In genomic region chr19:58001895-58002369, GRCh38 we compare ENCODE assay signal across 8 cellular contexts. TPM values are rescaled to one million over a fixed set of nuclear protein-coding genes. Genes with fewer than 3 reads are reported as not detected.
DNase-seq lines count a peak whose midpoint lies in the region; ATAC-seq and TF ChIP-seq lines count a peak whose summit lies in the region.

No MANE protein-coding gene starts in this region.

- H3K4me1 Mint-ChIP-seq in stimulated activated effector memory CD8-positive, alpha-beta T cell treated with anti-CD3 and anti-CD28 coated beads, Interleukin-12 subunit alpha, Interleukin-12 subunit beta, amount 100 ng/mL, for 72 hours = peaks cover 36% of the 10 kb centered on the region

- TF ChIP-seq CTCF in GM12864 (IDR thresholded peaks at IDR 0.05; ENCODE audit: low read depth, low read length, missing control alignments) (no peak), omental fat pad (IDR thresholded peaks at IDR 0.05) (no peak)

- peak overlapping the region; percentile 95 for H3K9ac ChIP-seq in adipocyte (ENCODE audit: low read length)
- peak overlapping the region; percentile 84 for H3K9ac ChIP-seq in iPS-18a (ENCODE audit: low read length)

- peak overlapping the region; percentile 81 for H3K4me3 Mint-ChIP-seq in stimulated activated effector memory CD8-positive, alpha-beta T cell treated with anti-CD3 and anti-CD28 coated beads, Interleukin-12 subunit alpha, Interleukin-12 subunit beta, amount 100 ng/mL, for 72 hours

- H3K36me3 Mint-ChIP-seq in stimulated activated effector memory CD8-positive, alpha-beta T cell treated with anti-CD3 and anti-CD28 coated beads, Interleukin-12 subunit alpha, Interleukin-12 subunit beta, amount 100 ng/mL, for 72 hours = peaks cover 17% of the 10 kb centered on the region

- POLR2A ChIA-PET in HEK293T (lab: Yijun Ruan, JAX) = interaction anchor here (0.9 to 1.3 kb wide), 5 partner anchors 8 to 369 kb away, joined by 3 to 4 read pairs (median 3); partner anchors contain the start of genes ZNF211 and ZNF274

- H3K4me1 ChIP-seq in adipocyte (ENCODE audit: control insufficient read depth, insufficient read depth, low read length) = peaks cover 13% of the 10 kb centered on the region
- peaks cover 8% of the 10 kb centered on the region for H3K4me1 ChIP-seq in iPS-18a (ENCODE audit: control insufficient read depth, low read depth, low read length)

- H3K27ac Mint-ChIP-seq in stimulated activated effector memory CD8-positive, alpha-beta T cell treated with anti-CD3 and anti-CD28 coated beads, Interleukin-12 subunit alpha, Interleukin-12 subunit beta, amount 100 ng/mL, for 72 hours = peak overlapping the region; percentile 91

- DNase-seq in GM12864 (ENCODE audit: low read depth) (no peak), adipocyte (ENCODE audit: low read depth) (peak; percentile 34), HEK293T (ENCODE audit: extremely low spot score) (no peak), omental fat pad (ENCODE audit: low spot score) (no peak), occipital lobe (lab: John Stamatoyannopoulos, UW) (no peak)
- DNase-seq in stimulated activated effector memory CD8-positive, alpha-beta T cell treated with anti-CD3 and anti-CD28 coated beads, Interleukin-12 subunit alpha, Interleukin-12 subunit beta, amount 100 ng/mL, for 72 hours (ENCODE audit: low spot score in 2 of 2) = no peak

- H3K9me3 Mint-ChIP-seq in stimulated activated effector memory CD8-positive, alpha-beta T cell treated with anti-CD3 and anti-CD28 coated beads, Interleukin-12 subunit alpha, Interleukin-12 subunit beta, amount 100 ng/mL, for 72 hours = peaks cover 18% of the 10 kb centered on the region

- H3K4me3 ChIP-seq in GM12864 (ENCODE audit: low read depth, low read length) = peak overlapping the region; percentile 69
- peak overlapping the region; percentile 98 for H3K4me3 ChIP-seq in adipocyte (ENCODE audit: low read length)
- peak overlapping the region; percentile 81 for H3K4me3 ChIP-seq in iPS-18a (ENCODE audit: low read length)

- CTCF ChIA-PET in HEK293T (lab: Yijun Ruan, JAX) = no interaction called here

- H3K27ac ChIP-seq in iPS-18a (ENCODE audit: low read length) = peak overlapping the region; percentile 77

- ATAC-seq in HG03175 (IDR thresholded peaks at IDR 0.05; ENCODE audit: unreplicated experiment) (peak; percentile 5), omental fat pad (ENCODE audit: low FRiP score) (no peak)
- ATAC-seq in stimulated activated effector memory CD8-positive, alpha-beta T cell treated with anti-CD3 and anti-CD28 coated beads, Interleukin-12 subunit alpha, Interleukin-12 subunit beta, amount 100 ng/mL, for 72 hours = peak; percentile 4

- peaks cover 72% of the 10 kb centered on the region for H3K36me3 ChIP-seq in adipocyte (ENCODE audit: control insufficient read depth, insufficient read depth, low read length, severe bottlenecking)
- peaks cover 55% of the 10 kb centered on the region for H3K36me3 ChIP-seq in iPS-18a (ENCODE audit: control insufficient read depth, low read depth, low read length)

- H3K27me3 ChIP-seq in adipocyte (replicated peaks; ENCODE audit: control insufficient read depth, insufficient read depth, low read length) (no peaks in the 10 kb centered on the region), iPS-18a (ENCODE audit: control insufficient read depth, insufficient read depth, low read length) (no peaks in the 10 kb centered on the region)

- peaks cover 83% of the 10 kb centered on the region for H3K9me3 ChIP-seq in adipocyte (ENCODE audit: control insufficient read depth, low read length)
- peaks cover 2% of the 10 kb centered on the region for H3K9me3 ChIP-seq in iPS-18a (ENCODE audit: control insufficient read depth, low read depth, low read length)

TF ChIP-seq in HEK293T, 16 proteins besides CTCF, POLR2A, EP300 and RAD21:
- no peak for TF ChIP-seq FOXA1 (IDR thresholded peaks at IDR 0.05)
- no peak for TF ChIP-seq TARDBP (IDR thresholded peaks at IDR 0.05)
- no peak for TF ChIP-seq PKNOX1 (IDR thresholded peaks at IDR 0.05)
- no peak for TF ChIP-seq HDGF (IDR thresholded peaks at IDR 0.05; ENCODE audit: borderline replicate concordance)
TF ChIP-seq in HEK293T: peak in this region for 0.

RNA-seq across cellular contexts. Expression of gene ZNF606, which starts 0.7 kb away (rescaled TPM):
- 10 to 100 TPM in 1 of 4 donors, 1 to 10 TPM in 3; 7.9 to 37.4 (median 8.5) TPM for total RNA-seq in omental fat pad
- total RNA-seq in occipital lobe = 57.1 TPM

RNA-seq across cellular contexts. Expression of gene C19orf18, which starts 27.6 kb away (rescaled TPM):
- 1 to 10 TPM in 1 of 4 donors, under 1 TPM in 2, not detected in 1; 0.46 to 1.5 (median 0.96) TPM for total RNA-seq in omental fat pad
- total RNA-seq in occipital lobe = not detected

RNA-seq across cellular contexts. Expression of gene ZSCAN1, which starts 31.9 kb away (rescaled TPM):
- total RNA-seq in omental fat pad (not detected), occipital lobe (0.62 TPM)

RNA-seq across cellular contexts. Expression of gene ZNF256, which starts 54.4 kb away (rescaled TPM):
- total RNA-seq in omental fat pad = 1 to 10 TPM; 3.1 to 7.9 (median 4.3) TPM
- 15.6 TPM for total RNA-seq in occipital lobe

RNA-seq across cellular contexts. Expression of gene ZNF135, which starts 57.1 kb away (rescaled TPM):
- 10 to 100 TPM in 1 of 4 donors, 1 to 10 TPM in 3; 1.2 to 10.9 (median 4.3) TPM for total RNA-seq in omental fat pad
- total RNA-seq in occipital lobe = 13.4 TPM
